Comparison of ENCODE assay signal across 1 cellular context in the genomic region with DNA sequence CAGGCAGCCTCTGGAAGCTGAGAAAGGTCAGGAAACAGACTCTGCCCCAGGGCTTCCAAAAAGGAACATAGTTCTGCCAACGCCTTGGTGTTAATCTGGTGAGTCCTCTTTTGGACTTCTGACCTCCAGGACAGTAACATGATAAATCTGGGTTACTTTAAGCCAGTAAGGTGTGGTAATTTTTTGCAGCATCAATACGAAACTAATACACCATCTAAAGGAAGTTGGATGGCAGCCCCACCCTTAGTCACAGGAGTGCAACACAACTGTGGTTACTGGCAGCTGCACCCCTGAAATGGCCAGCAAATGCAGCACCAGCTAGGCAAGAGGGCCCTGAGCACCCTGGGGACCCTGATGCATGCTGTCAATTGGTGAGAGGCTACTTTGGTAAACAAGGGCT.
TF ChIP-seq lines count a peak whose summit lies in the region.

No MANE protein-coding gene starts in this region.

TF ChIP-seq in HCT116, 20 proteins besides CTCF, POLR2A, EP300 and RAD21:
- TF ChIP-seq FOSL1 (IDR thresholded peaks at IDR 0.05; ENCODE audit: low read depth) (no peak), SIN3A (IDR thresholded peaks at IDR 0.05; ENCODE audit: low read depth) (no peak), JUND (IDR thresholded peaks at IDR 0.05) (no peak), CEBPB (IDR thresholded peaks at IDR 0.05; ENCODE audit: low read depth) (no peak), REST (IDR thresholded peaks at IDR 0.05; ENCODE audit: low read depth) (no peak), SP1 (IDR thresholded peaks at IDR 0.05; ENCODE audit: low read depth) (no peak), ZFX (IDR thresholded peaks at IDR 0.05) (no peak), CBX3 (IDR thresholded peaks at IDR 0.05; ENCODE audit: low read depth) (no peak), TCF7L2 (IDR thresholded peaks at IDR 0.05; ENCODE audit: borderline replicate concordance, extremely low read depth, insufficient read depth, insufficient read length) (no peak), MAX (IDR thresholded peaks at IDR 0.05) (no peak), SRF (IDR thresholded peaks at IDR 0.05; ENCODE audit: low read depth) (no peak), ATF3 (IDR thresholded peaks at IDR 0.05) (no peak), EZH2 (IDR thresholded peaks at IDR 0.05) (no peak), YY1 (IDR thresholded peaks at IDR 0.05; ENCODE audit: extremely low read depth, insufficient replicate concordance, low read depth, low read length) (no peak), POLR2AphosphoS5 (IDR thresholded peaks at IDR 0.05; ENCODE audit: low read depth, low read length) (no peak), ELF1 (IDR thresholded peaks at IDR 0.05; ENCODE audit: borderline replicate concordance, low read depth) (no peak), EZH2phosphoT487 (IDR thresholded peaks at IDR 0.05; ENCODE audit: borderline replicate concordance) (no peak)
- TF ChIP-seq, protein P1, sequence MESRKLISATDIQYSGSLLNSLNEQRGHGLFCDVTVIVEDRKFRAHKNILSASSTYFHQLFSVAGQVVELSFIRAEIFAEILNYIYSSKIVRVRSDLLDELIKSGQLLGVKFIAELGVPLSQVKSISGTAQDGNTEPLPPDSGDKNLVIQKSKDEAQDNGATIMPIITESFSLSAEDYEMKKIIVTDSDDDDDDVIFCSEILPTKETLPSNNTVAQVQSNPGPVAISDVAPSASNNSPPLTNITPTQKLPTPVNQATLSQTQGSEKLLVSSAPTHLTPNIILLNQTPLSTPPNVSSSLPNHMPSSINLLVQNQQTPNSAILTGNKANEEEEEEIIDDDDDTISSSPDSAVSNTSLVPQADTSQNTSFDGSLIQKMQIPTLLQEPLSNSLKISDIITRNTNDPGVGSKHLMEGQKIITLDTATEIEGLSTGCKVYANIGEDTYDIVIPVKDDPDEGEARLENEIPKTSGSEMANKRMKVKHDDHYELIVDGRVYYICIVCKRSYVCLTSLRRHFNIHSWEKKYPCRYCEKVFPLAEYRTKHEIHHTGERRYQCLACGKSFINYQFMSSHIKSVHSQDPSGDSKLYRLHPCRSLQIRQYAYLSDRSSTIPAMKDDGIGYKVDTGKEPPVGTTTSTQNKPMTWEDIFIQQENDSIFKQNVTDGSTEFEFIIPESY (IDR thresholded peaks at IDR 0.05; ENCODE audit: extremely low read depth, insufficient replicate concordance, low read length) = no peak
